In genomic region chr20:62888406-62888805, GRCh38 we compare ENCODE assay signal across 20 cellular contexts. TPM values are rescaled to one million over a fixed set of nuclear protein-coding genes. Genes with fewer than 3 reads are reported as not detected.
DNase-seq lines count a peak whose midpoint lies in the region; ATAC-seq, FAIRE-seq and TF ChIP-seq lines count a peak whose summit lies in the region.
"Had no signal": no experiment of that assay in that cellular context is flagged by ENCODE, and none has a peak within 500 bp of the region (broad histone marks: within the 10 kb centered on the region; RNA-seq: fewer than 3 reads in every experiment).

No MANE protein-coding gene starts in this region.

- H2AFZ ChIP-seq in GM12878 (ENCODE audit: control insufficient read depth, low read depth, low read length) (no peak overlapping the region), HepG2 (ENCODE audit: low read length) (no peak overlapping the region)

- TF ChIP-seq POLR2A in GM12878 (IDR thresholded peaks at IDR 0.05; ENCODE audit: low read depth, low read length) (0 out of 2 replicates have a peak, but pooled peaks have one; percentile 8), HepG2 (IDR thresholded peaks at IDR 0.05; ENCODE audit: insufficient read depth in 1 of 2, low read depth in 2 of 2, low read length in 2 of 2) (no peak)

- no peak for DNase-seq in activated naive CD8-positive, alpha-beta T cell treated with anti-CD3 and anti-CD28 coated beads, Interleukin-2, amount 10 ng/mL, durations not matched to agents 7 days and 5 days
- no peak for DNase-seq in activated naive CD8-positive, alpha-beta T cell treated with anti-CD3 and anti-CD28 coated beads for 36 hours
- DNase-seq in GM12878 (ENCODE audit: low read depth, low spot score) (no peak), HepG2 (ENCODE audit: low spot score) (no peak), NCI-H748 treated with DMSO at 0.1 percent for 48 hours (lab: John Stamatoyannopoulos, UW) (no peak), HEK293T (ENCODE audit: extremely low spot score) (no peak), medulla oblongata (ENCODE audit: extremely low spot score) (no peak)
- DNase-seq: 8988T; CD8-positive, alpha-beta T cell; GDM1; GOT3; Kasumi-1; NCI-H1105; NCI-H1694 treated with DMSO at 0.1 percent for 48 hours; NCI-H2107; NCI-H69 had no signal

- no peak overlapping the region for H3K9ac ChIP-seq in GM12878 (ENCODE audit: control insufficient read depth, insufficient read depth, low read length)
- no peak overlapping the region for H3K9ac ChIP-seq in HepG2 (ENCODE audit: insufficient read depth, low read depth, low read length)

- H3K79me2 ChIP-seq in GM12878 (ENCODE audit: control insufficient read depth, insufficient read depth, low read length) (no peaks in the 10 kb centered on the region), HepG2 (ENCODE audit: insufficient read depth, low read length) (no peaks in the 10 kb centered on the region)

- H3K4me1 ChIP-seq in GM12878 (ENCODE audit: control insufficient read depth, insufficient read depth, low read length), result no peaks in the 10 kb centered on the region
- peaks cover 15% of the 10 kb centered on the region for H3K4me1 ChIP-seq in HepG2 (ENCODE audit: insufficient read depth, low read length)

- POLR2A ChIA-PET in activated naive CD8-positive, alpha-beta T cell treated with anti-CD3 and anti-CD28 coated beads, Interleukin-2, amount 10 ng/mL, durations not matched to agents 7 days and 5 days (lab: Charles Lee), result interaction anchor here (1.1 to 1.6 kb wide), 2 partner anchors 11 to 49 kb away, joined by 5 to 6 read pairs; no protein-coding TSS in a partner anchor
- POLR2A ChIA-PET in GM12878 (lab: Charles Lee) (no interaction called here), HepG2 (lab: Yijun Ruan, JAX) (interaction anchor here (1.4 to 2.7 kb wide), 3 partner anchors 11 to 65 kb away, joined by 6 to 8 read pairs (median 8); no protein-coding TSS in a partner anchor), HEK293T (lab: Yijun Ruan, JAX) (no interaction called here)

- H3K27ac ChIP-seq in GM12878 (ENCODE audit: control insufficient read depth, insufficient read depth), result no peak overlapping the region
- H3K27ac ChIP-seq in HepG2 (ENCODE audit: extremely low read length, insufficient read depth, low read length), result no peak overlapping the region
- H3K27ac ChIP-seq: SJSA1 had no signal

- CTCF ChIA-PET in GM12878 (lab: Yijun Ruan, JAX), result interaction anchor here (1.4 kb wide), 1 partner anchor 19 kb away, joined by 3 read pairs; no protein-coding TSS in a partner anchor
- CTCF ChIA-PET in HepG2 (lab: Yijun Ruan, JAX; ENCODE audit: low intra/inter-chr PET ratio, low total read pairs), result no interaction called here
- CTCF ChIA-PET in HEK293T (lab: Yijun Ruan, JAX), result interaction anchor here (0.6 to 0.9 kb wide), 2 partner anchors 66 to 335 kb away, joined by 3 read pairs; no protein-coding TSS in a partner anchor

- peak overlapping the region; percentile 45 for H3K27ac Mint-ChIP-seq in activated naive CD8-positive, alpha-beta T cell treated with anti-CD3 and anti-CD28 coated beads, Interleukin-2, amount 10 ng/mL, durations not matched to agents 7 days and 5 days
- H3K27ac Mint-ChIP-seq in activated naive CD8-positive, alpha-beta T cell treated with anti-CD3 and anti-CD28 coated beads for 36 hours, result no peak overlapping the region
- H3K27ac Mint-ChIP-seq: CD8-positive, alpha-beta T cell had no signal

- no peak for ATAC-seq in activated naive CD8-positive, alpha-beta T cell treated with anti-CD3 and anti-CD28 coated beads, Interleukin-2, amount 10 ng/mL, durations not matched to agents 7 days and 5 days (ENCODE audit: low read depth)
- no peak for ATAC-seq in GM12878
- ATAC-seq in HepG2, result peak; percentile 2
- no peak for ATAC-seq in GM21447 (IDR thresholded peaks at IDR 0.05; ENCODE audit: unreplicated experiment)
- ATAC-seq: CD8-positive, alpha-beta T cell had no signal

- H3K4me1 Mint-ChIP-seq in activated naive CD8-positive, alpha-beta T cell treated with anti-CD3 and anti-CD28 coated beads, Interleukin-2, amount 10 ng/mL, durations not matched to agents 7 days and 5 days, result peaks cover 19% of the 10 kb centered on the region
- H3K4me1 Mint-ChIP-seq in activated naive CD8-positive, alpha-beta T cell treated with anti-CD3 and anti-CD28 coated beads for 36 hours, result peaks cover 28% of the 10 kb centered on the region

- peaks cover 33% of the 10 kb centered on the region for H3K36me3 Mint-ChIP-seq in activated naive CD8-positive, alpha-beta T cell treated with anti-CD3 and anti-CD28 coated beads, Interleukin-2, amount 10 ng/mL, durations not matched to agents 7 days and 5 days
- H3K36me3 Mint-ChIP-seq in activated naive CD8-positive, alpha-beta T cell treated with anti-CD3 and anti-CD28 coated beads for 36 hours, result peaks cover 26% of the 10 kb centered on the region

- SMC1A ChIA-PET in GM12878 (lab: Charles Lee; ENCODE audit: uncharacterized antibody, unreplicated experiment), result interaction anchor here (0.9 kb wide), 1 partner anchor 22 kb away, joined by 3 read pairs; no protein-coding TSS in a partner anchor

- FAIRE-seq in GM12878 (lab: Jason Lieb, UNC) (no peak), HepG2 (lab: Jason Lieb, UNC) (no peak)
- FAIRE-seq: GM12891, GM18507 had no signal

- H3K27me3 Mint-ChIP-seq in activated naive CD8-positive, alpha-beta T cell treated with anti-CD3 and anti-CD28 coated beads, Interleukin-2, amount 10 ng/mL, durations not matched to agents 7 days and 5 days, result no peaks in the 10 kb centered on the region
- no peaks in the 10 kb centered on the region for H3K27me3 Mint-ChIP-seq in activated naive CD8-positive, alpha-beta T cell treated with anti-CD3 and anti-CD28 coated beads for 36 hours

- RAD21 ChIA-PET in GM12878 (lab: Charles Lee; ENCODE audit: unreplicated experiment), result interaction anchor here (1.4 kb wide), 1 partner anchor 13 kb away, joined by 3 read pairs; no protein-coding TSS in a partner anchor

- H3K36me3 ChIP-seq in GM12878 (ENCODE audit: control insufficient read depth in 2 of 2, insufficient read depth in 2 of 2, low read length in 1 of 2) (peaks cover 26% of the 10 kb centered on the region in 2 experiments), HepG2 (replicated peaks in 1 of 2; ENCODE audit: control insufficient read depth in 1 of 2, insufficient read depth in 2 of 2, low read length in 2 of 2) (peaks cover 43 to 64% of the 10 kb centered on the region in 2 experiments)

- TF ChIP-seq RAD21 in GM12878 (IDR thresholded peaks at IDR 0.05; ENCODE audit: insufficient read depth, low read depth, low read length) (no peak), HepG2 (CRISPR knock-in tag; IDR thresholded peaks at IDR 0.05) (no peak)

- H3K9me3 ChIP-seq in GM12878 (replicated peaks; ENCODE audit: control insufficient read depth, insufficient read depth, low read length), result no peaks in the 10 kb centered on the region
- H3K9me3 ChIP-seq in HepG2 (ENCODE audit: low read length), result no peaks in the 10 kb centered on the region
- H3K9me3 ChIP-seq: SJSA1 had no signal

- 95% methylated on average over 16 of the region's 16 CpGs for WGBS in GM12878 (ENCODE audit: insufficient coverage, insufficient replicate concordance, low lambda C conversion rate, missing lambda C conversion rate)
- whole genome bisulfite sequencing in HepG2 (ENCODE audit: low lambda C conversion rate), result 98% methylated on average over 15 of the region's 16 CpGs

- in situ Hi-C loops in GM12878 (cut with MboI) (no loop called here), HepG2 (cut with HindIII; ENCODE audit: extremely low pct_ligation_motif_present, low pct_unique_long_range_greater_than_20kb) (no loop called here)

- TF ChIP-seq EP300 in GM12878 (IDR thresholded peaks at IDR 0.05; ENCODE audit: borderline replicate concordance in 1 of 2, control insufficient read depth in 1 of 2, low read depth in 2 of 2, low read length in 2 of 2), result no peak
- no peak for TF ChIP-seq EP300 in HepG2 (IDR thresholded peaks at IDR 0.05; ENCODE audit: low read depth in 2 of 2, low read length in 2 of 2)
- TF ChIP-seq EP300 in HepG2 (CRISPR knock-in tag; IDR thresholded peaks at IDR 0.05; ENCODE audit: borderline replicate concordance), result no peak

- no peak overlapping the region for H3K4me3 ChIP-seq in GM12878
- H3K4me3 ChIP-seq in HepG2 (replicated peaks in 1 of 3; ENCODE audit: insufficient read depth in 1 of 3, low read depth in 2 of 3, low read length in 3 of 3), result no peak overlapping the region
- H3K4me3 ChIP-seq: SJSA1 had no signal

- no peak overlapping the region for H3K4me3 Mint-ChIP-seq in activated naive CD8-positive, alpha-beta T cell treated with anti-CD3 and anti-CD28 coated beads, Interleukin-2, amount 10 ng/mL, durations not matched to agents 7 days and 5 days
- H3K4me3 Mint-ChIP-seq in activated naive CD8-positive, alpha-beta T cell treated with anti-CD3 and anti-CD28 coated beads for 36 hours, result no peak overlapping the region
- H3K4me3 Mint-ChIP-seq: CD8-positive, alpha-beta T cell had no signal

- H4K20me1 ChIP-seq in GM12878 (ENCODE audit: control insufficient read depth, insufficient read depth) (no peaks in the 10 kb centered on the region; the same call in 1 of the 2 replicates), HepG2 (ENCODE audit: insufficient read depth, low read length) (no peaks in the 10 kb centered on the region)

- H3K27me3 ChIP-seq in GM12878 (replicated peaks in 1 of 2; ENCODE audit: control insufficient read depth in 2 of 2, insufficient read depth in 2 of 2, low read length in 1 of 2) (no peaks in the 10 kb centered on the region), HepG2 (ENCODE audit: control insufficient read depth in 1 of 2, insufficient read depth in 2 of 2, low read length in 2 of 2) (no peaks in the 10 kb centered on the region)
- H3K27me3 ChIP-seq: SJSA1 had no signal

- no peaks in the 10 kb centered on the region for H3K9me3 Mint-ChIP-seq in activated naive CD8-positive, alpha-beta T cell treated with anti-CD3 and anti-CD28 coated beads, Interleukin-2, amount 10 ng/mL, durations not matched to agents 7 days and 5 days
- H3K9me3 Mint-ChIP-seq in activated naive CD8-positive, alpha-beta T cell treated with anti-CD3 and anti-CD28 coated beads for 36 hours, result no peaks in the 10 kb centered on the region
- H3K9me3 Mint-ChIP-seq: CD8-positive, alpha-beta T cell had no signal

- intact Hi-C loops in GM12878 (cut with micrococcal nuclease; ENCODE audit: unreplicated experiment), result no loop called here
- intact Hi-C loops in HepG2 (cut with micrococcal nuclease; ENCODE audit: unreplicated experiment), result no loop called here

- no peak overlapping the region for H3K4me2 ChIP-seq in GM12878 (ENCODE audit: control insufficient read depth, insufficient read depth)
- no peak overlapping the region for H3K4me2 ChIP-seq in HepG2 (ENCODE audit: low read depth, low read length)

- BruUV-seq in GM12878 (replicated peaks; lab: Mats Ljungman, UMichigan), result no TSS peak
- BruUV-seq in HepG2 (replicated peaks; lab: Mats Ljungman, UMichigan), result no TSS peak

- no peak for TF ChIP-seq CTCF in GM12878 (IDR thresholded peaks at IDR 0.05 in 2 of 3, conservative IDR thresholded peaks at IDR 0.05 in 1 of 3; ENCODE audit: control insufficient read depth in 2 of 3, extremely low read depth in 1 of 3, insufficient read depth in 1 of 3, low read depth in 3 of 3, low read length in 3 of 3)
- no peak for TF ChIP-seq CTCF in HepG2 (CRISPR knock-in tag; IDR thresholded peaks at IDR 0.05)

RNA-seq across cellular contexts. Expression of gene TCFL5, which starts 26.8 kb away (rescaled TPM):
- total RNA-seq in activated naive CD8-positive, alpha-beta T cell treated with anti-CD3 and anti-CD28 coated beads, Interleukin-2, amount 10 ng/mL, durations not matched to agents 7 days and 5 days, result 10 to 100 TPM in 1 of 2 experiments, 1 to 10 TPM in 1; 9.3 to 10.1 TPM
- total RNA-seq in activated naive CD8-positive, alpha-beta T cell treated with anti-CD3 and anti-CD28 coated beads for 36 hours, result 1 to 10 TPM; 5.4 to 5.8 TPM
- 2.7 and 2.8 TPM in 2 replicates for total RNA-seq in GM12878 (2013; cell fraction: nucleolus; rRNA removed)
- total RNA-seq in GM12878 (2014; rRNA removed) (7.8 and 8.1 TPM in 2 replicates), GM12878 (2014; rRNA removed; fragmentation: Illumina TruSeq; extraction: Trizol) (5.9 and 6.6 TPM in 2 replicates), GM12878 (2021) (7.3 and 8.1 TPM in 2 replicates), HepG2 (2016; rRNA removed; fragmentation: Illumina TruSeq; extraction: Trizol) (20.0 and 21.1 TPM in 2 replicates)
- polyA plus RNA-seq in GM12878 (2011; ENCODE audit: low read depth), result 2.6 TPM
- polyA plus RNA-seq in GM12878 (2011; rRNA removed) (2.5 and 3.3 TPM in 2 replicates), GM12878 (2014; fragmentation: Illumina TruSeq; extraction: Trizol) (5.0 and 6.3 TPM in 2 replicates), GM12878 (2014; fragmentation: Nextera tagmentation; extraction: Ambion mirVana) (1 to 10 TPM; 1.4 to 1.6 TPM), GM12878 (2014; rRNA removed) (5.1 and 5.7 TPM in 2 replicates), GM12878 (2016; fragmentation: Nextera tagmentation; extraction: Ambion mirVana) (under 1 TPM; 0.48 to 0.58 TPM), HepG2 (2011; rRNA removed) (14.2 and 14.8 TPM in 2 replicates)
- polyA plus RNA-seq in GM12878 (2011; cell fraction: cytosol; rRNA removed), result 1.5 and 1.7 TPM in 2 replicates
- polyA plus RNA-seq in GM12878 (2011; cell fraction: nucleus; rRNA removed), result 1.6 and 2.0 TPM in 2 replicates
- 3.2 and 4.8 TPM in 2 replicates for polyA plus RNA-seq in GM12878 (2012)
- 1.0 and 1.5 TPM in 2 replicates for polyA minus RNA-seq in GM12878 (2011; rRNA and poly(A)+ RNA removed)
- polyA minus RNA-seq in GM12878 (2011; cell fraction: cytosol; rRNA and poly(A)+ RNA removed), result 1.5 and 1.7 TPM in 2 replicates
- polyA minus RNA-seq in GM12878 (2011; cell fraction: nucleus; rRNA and poly(A)+ RNA removed), result 0.57 and 0.60 TPM in 2 replicates
- 13.3 and 17.7 TPM in 2 replicates for total RNA-seq in HepG2 (2016; cell fraction: cytosol; rRNA removed; fragmentation: Illumina TruSeq; extraction: Trizol; ENCODE audit: low read depth)
- total RNA-seq in HepG2 (2016; cell fraction: insoluble cytoplasmic fraction; rRNA removed; fragmentation: Illumina TruSeq; extraction: Trizol), result 20.4 and 21.0 TPM in 2 replicates
- total RNA-seq in HepG2 (2016; cell fraction: membrane; rRNA removed; fragmentation: Illumina TruSeq; extraction: Trizol), result 28.7 and 36.7 TPM in 2 replicates
- total RNA-seq in HepG2 (2016; cell fraction: nucleus; rRNA removed; fragmentation: Illumina TruSeq; extraction: Trizol), result 11.4 and 12.6 TPM in 2 replicates
- polyA plus RNA-seq in HepG2 (2011; cell fraction: cytosol; rRNA removed), result 9.0 and 11.8 TPM in 2 replicates
- 6.4 and 8.0 TPM in 2 replicates for polyA plus RNA-seq in HepG2 (2011; cell fraction: nucleus; rRNA removed)
- 12.4 and 13.3 TPM in 2 replicates for polyA plus RNA-seq in HepG2 (2012)
- polyA plus RNA-seq in HepG2 (2016; cell fraction: cytosol; fragmentation: Illumina TruSeq; extraction: Trizol; ENCODE audit: low read depth), result 13.1 and 14.7 TPM in 2 replicates
- polyA plus RNA-seq in HepG2 (2016; cell fraction: insoluble cytoplasmic fraction; fragmentation: Illumina TruSeq; extraction: Trizol; ENCODE audit: low read depth), result 19.5 and 20.9 TPM in 2 replicates
- 25.6 and 29.7 TPM in 2 replicates for polyA plus RNA-seq in HepG2 (2016; cell fraction: membrane; fragmentation: Illumina TruSeq; extraction: Trizol; ENCODE audit: low read depth)
- polyA plus RNA-seq in HepG2 (2016; cell fraction: nucleus; fragmentation: Illumina TruSeq; extraction: Trizol; ENCODE audit: insufficient read depth, low read depth), result 21.4 and 23.1 TPM in 2 replicates
- polyA minus RNA-seq in HepG2 (2011; rRNA and poly(A)+ RNA removed; ENCODE audit: low replicate concordance), result 4.7 and 6.4 TPM in 2 replicates
- 9.9 and 10.2 TPM in 2 replicates for polyA minus RNA-seq in HepG2 (2011; cell fraction: cytosol; rRNA and poly(A)+ RNA removed)
- 5.2 and 6.1 TPM in 2 replicates for polyA minus RNA-seq in HepG2 (2011; cell fraction: nucleus; rRNA and poly(A)+ RNA removed)

RNA-seq across cellular contexts. Expression of gene DIDO1, which starts 37.9 kb away (rescaled TPM):
- total RNA-seq in activated naive CD8-positive, alpha-beta T cell treated with anti-CD3 and anti-CD28 coated beads, Interleukin-2, amount 10 ng/mL, durations not matched to agents 7 days and 5 days, result 100 to 1,000 TPM; 100 to 104 TPM
- total RNA-seq in activated naive CD8-positive, alpha-beta T cell treated with anti-CD3 and anti-CD28 coated beads for 36 hours, result 10 to 100 TPM; 46.3 to 47.2 TPM
- 158 and 180 TPM in 2 replicates for total RNA-seq in GM12878 (2013; cell fraction: nucleolus; rRNA removed)
- 40.9 and 41.5 TPM in 2 replicates for total RNA-seq in GM12878 (2014; rRNA removed)
- total RNA-seq in GM12878 (2014; rRNA removed; fragmentation: Illumina TruSeq; extraction: Trizol), result 33.8 and 36.0 TPM in 2 replicates
- 52.1 and 56.4 TPM in 2 replicates for total RNA-seq in GM12878 (2021)
- 21.4 TPM for polyA plus RNA-seq in GM12878 (2011; ENCODE audit: low read depth)
- 40.4 and 47.4 TPM in 2 replicates for polyA plus RNA-seq in GM12878 (2011; rRNA removed)
- 43.3 and 47.3 TPM in 2 replicates for polyA plus RNA-seq in GM12878 (2011; cell fraction: cytosol; rRNA removed)
- 185 and 192 TPM in 2 replicates for polyA plus RNA-seq in GM12878 (2011; cell fraction: nucleus; rRNA removed)
- 32.5 and 32.6 TPM in 2 replicates for polyA plus RNA-seq in GM12878 (2012)
- polyA plus RNA-seq in GM12878 (2014; fragmentation: Illumina TruSeq; extraction: Trizol), result 39.4 and 44.2 TPM in 2 replicates
- 1 to 10 TPM; 5.5 to 7.8 TPM for polyA plus RNA-seq in GM12878 (2014; fragmentation: Nextera tagmentation; extraction: Ambion mirVana)
- 40.6 and 40.8 TPM in 2 replicates for polyA plus RNA-seq in GM12878 (2014; rRNA removed)
- polyA plus RNA-seq in GM12878 (2016; fragmentation: Nextera tagmentation; extraction: Ambion mirVana), result 10 to 100 TPM; 24.7 to 28.5 TPM
- 38.1 and 42.9 TPM in 2 replicates for polyA minus RNA-seq in GM12878 (2011; rRNA and poly(A)+ RNA removed)
- 12.7 and 13.5 TPM in 2 replicates for polyA minus RNA-seq in GM12878 (2011; cell fraction: cytosol; rRNA and poly(A)+ RNA removed)
- 38.0 and 59.5 TPM in 2 replicates for polyA minus RNA-seq in GM12878 (2011; cell fraction: nucleus; rRNA and poly(A)+ RNA removed)
- 75.1 and 77.0 TPM in 2 replicates for total RNA-seq in HepG2 (2016; rRNA removed; fragmentation: Illumina TruSeq; extraction: Trizol)
- 14.5 and 17.3 TPM in 2 replicates for total RNA-seq in HepG2 (2016; cell fraction: cytosol; rRNA removed; fragmentation: Illumina TruSeq; extraction: Trizol; ENCODE audit: low read depth)
- 71.7 and 75.6 TPM in 2 replicates for total RNA-seq in HepG2 (2016; cell fraction: insoluble cytoplasmic fraction; rRNA removed; fragmentation: Illumina TruSeq; extraction: Trizol)
- 32.1 and 34.1 TPM in 2 replicates for total RNA-seq in HepG2 (2016; cell fraction: membrane; rRNA removed; fragmentation: Illumina TruSeq; extraction: Trizol)
- total RNA-seq in HepG2 (2016; cell fraction: nucleus; rRNA removed; fragmentation: Illumina TruSeq; extraction: Trizol), result 86.6 and 98.5 TPM in 2 replicates
- 72.6 and 75.0 TPM in 2 replicates for polyA plus RNA-seq in HepG2 (2011; rRNA removed)
- polyA plus RNA-seq in HepG2 (2011; cell fraction: cytosol; rRNA removed), result 53.2 and 57.1 TPM in 2 replicates
- polyA plus RNA-seq in HepG2 (2011; cell fraction: nucleus; rRNA removed), result 292 and 297 TPM in 2 replicates
- 67.9 and 74.0 TPM in 2 replicates for polyA plus RNA-seq in HepG2 (2012)
- 3.0 TPM in 2 replicates for polyA plus RNA-seq in HepG2 (2016; cell fraction: cytosol; fragmentation: Illumina TruSeq; extraction: Trizol; ENCODE audit: low read depth)
- polyA plus RNA-seq in HepG2 (2016; cell fraction: insoluble cytoplasmic fraction; fragmentation: Illumina TruSeq; extraction: Trizol; ENCODE audit: low read depth), result 61.5 and 65.9 TPM in 2 replicates
- 10.9 and 11.6 TPM in 2 replicates for polyA plus RNA-seq in HepG2 (2016; cell fraction: membrane; fragmentation: Illumina TruSeq; extraction: Trizol; ENCODE audit: low read depth)
- polyA plus RNA-seq in HepG2 (2016; cell fraction: nucleus; fragmentation: Illumina TruSeq; extraction: Trizol; ENCODE audit: insufficient read depth, low read depth), result 130 and 135 TPM in 2 replicates
- polyA minus RNA-seq in HepG2 (2011; rRNA and poly(A)+ RNA removed; ENCODE audit: low replicate concordance), result 33.0 and 89.8 TPM in 2 replicates
- polyA minus RNA-seq in HepG2 (2011; cell fraction: cytosol; rRNA and poly(A)+ RNA removed), result 30.7 and 35.0 TPM in 2 replicates
- polyA minus RNA-seq in HepG2 (2011; cell fraction: nucleus; rRNA and poly(A)+ RNA removed), result 139 and 144 TPM in 2 replicates

RNA-seq across cellular contexts. Expression of gene GID8, which starts 49.5 kb away (rescaled TPM):
- total RNA-seq in activated naive CD8-positive, alpha-beta T cell treated with anti-CD3 and anti-CD28 coated beads, Interleukin-2, amount 10 ng/mL, durations not matched to agents 7 days and 5 days, result 10 to 100 TPM; 42.1 to 43.0 TPM
- total RNA-seq in activated naive CD8-positive, alpha-beta T cell treated with anti-CD3 and anti-CD28 coated beads for 36 hours, result 10 to 100 TPM; 47.6 to 48.5 TPM
- total RNA-seq in GM12878 (2013; cell fraction: nucleolus; rRNA removed), result 16.8 and 17.6 TPM in 2 replicates
- total RNA-seq in GM12878 (2014; rRNA removed) (21.7 and 25.2 TPM in 2 replicates), GM12878 (2014; rRNA removed; fragmentation: Illumina TruSeq; extraction: Trizol) (21.7 and 22.7 TPM in 2 replicates), GM12878 (2021) (33.1 and 33.8 TPM in 2 replicates), HepG2 (2016; rRNA removed; fragmentation: Illumina TruSeq; extraction: Trizol) (59.8 and 74.4 TPM in 2 replicates)
- 19.1 TPM for polyA plus RNA-seq in GM12878 (2011; ENCODE audit: low read depth)
- polyA plus RNA-seq in GM12878 (2011; rRNA removed) (28.2 and 30.6 TPM in 2 replicates), GM12878 (2014; fragmentation: Illumina TruSeq; extraction: Trizol) (17.6 and 22.8 TPM in 2 replicates), GM12878 (2014; fragmentation: Nextera tagmentation; extraction: Ambion mirVana) (10 to 100 TPM; 12.0 to 13.2 TPM), GM12878 (2014; rRNA removed) (27.9 and 29.8 TPM in 2 replicates), GM12878 (2016; fragmentation: Nextera tagmentation; extraction: Ambion mirVana) (10 to 100 TPM; 16.5 to 20.1 TPM), HepG2 (2011; rRNA removed) (39.0 and 39.6 TPM in 2 replicates)
- polyA plus RNA-seq in GM12878 (2011; cell fraction: cytosol; rRNA removed), result 29.1 and 34.1 TPM in 2 replicates
- polyA plus RNA-seq in GM12878 (2011; cell fraction: nucleus; rRNA removed), result 19.5 and 22.0 TPM in 2 replicates
- 21.7 and 23.3 TPM in 2 replicates for polyA plus RNA-seq in GM12878 (2012)
- polyA minus RNA-seq in GM12878 (2011; rRNA and poly(A)+ RNA removed), result 26.9 and 30.9 TPM in 2 replicates
- 11.3 and 11.9 TPM in 2 replicates for polyA minus RNA-seq in GM12878 (2011; cell fraction: cytosol; rRNA and poly(A)+ RNA removed)
- polyA minus RNA-seq in GM12878 (2011; cell fraction: nucleus; rRNA and poly(A)+ RNA removed), result 7.1 and 9.1 TPM in 2 replicates
- total RNA-seq in HepG2 (2016; cell fraction: cytosol; rRNA removed; fragmentation: Illumina TruSeq; extraction: Trizol; ENCODE audit: low read depth), result 17.8 and 18.7 TPM in 2 replicates
- total RNA-seq in HepG2 (2016; cell fraction: insoluble cytoplasmic fraction; rRNA removed; fragmentation: Illumina TruSeq; extraction: Trizol), result 60.3 and 68.0 TPM in 2 replicates
- total RNA-seq in HepG2 (2016; cell fraction: membrane; rRNA removed; fragmentation: Illumina TruSeq; extraction: Trizol), result 45.9 and 46.6 TPM in 2 replicates
- total RNA-seq in HepG2 (2016; cell fraction: nucleus; rRNA removed; fragmentation: Illumina TruSeq; extraction: Trizol), result 35.6 and 42.8 TPM in 2 replicates
- polyA plus RNA-seq in HepG2 (2011; cell fraction: cytosol; rRNA removed), result 39.6 and 40.7 TPM in 2 replicates
- 23.9 and 26.9 TPM in 2 replicates for polyA plus RNA-seq in HepG2 (2011; cell fraction: nucleus; rRNA removed)
- 36.8 and 46.0 TPM in 2 replicates for polyA plus RNA-seq in HepG2 (2012)
- 14.5 and 16.6 TPM in 2 replicates for polyA plus RNA-seq in HepG2 (2016; cell fraction: cytosol; fragmentation: Illumina TruSeq; extraction: Trizol; ENCODE audit: low read depth)
- polyA plus RNA-seq in HepG2 (2016; cell fraction: insoluble cytoplasmic fraction; fragmentation: Illumina TruSeq; extraction: Trizol; ENCODE audit: low read depth), result 66.0 and 70.4 TPM in 2 replicates
- 31.6 and 32.0 TPM in 2 replicates for polyA plus RNA-seq in HepG2 (2016; cell fraction: membrane; fragmentation: Illumina TruSeq; extraction: Trizol; ENCODE audit: low read depth)
- polyA plus RNA-seq in HepG2 (2016; cell fraction: nucleus; fragmentation: Illumina TruSeq; extraction: Trizol; ENCODE audit: insufficient read depth, low read depth), result 58.8 and 62.9 TPM in 2 replicates
- 30.6 and 61.9 TPM in 2 replicates for polyA minus RNA-seq in HepG2 (2011; rRNA and poly(A)+ RNA removed; ENCODE audit: low replicate concordance)
- 28.5 and 31.3 TPM in 2 replicates for polyA minus RNA-seq in HepG2 (2011; cell fraction: cytosol; rRNA and poly(A)+ RNA removed)
- polyA minus RNA-seq in HepG2 (2011; cell fraction: nucleus; rRNA and poly(A)+ RNA removed), result 27.2 and 34.4 TPM in 2 replicates

Comparison
In these comparisons a context has a peak if more than half of its experiments do, and no peak if none do; other contexts are left out.
1. POLR2A ChIA-PET loops: an anchor here in activated naive CD8-positive, alpha-beta T cell treated with anti-CD3 and anti-CD28 coated beads, Interleukin-2, amount 10 ng/mL, durations not matched to agents 7 days and 5 days (1.1 to 1.6 kb wide) and HepG2 (1.4 to 2.7 kb wide); none called in GM12878 and HEK293T.